In genomic region chr5:155679530-155679929, GRCh38 we compare ENCODE assay signal across 28 cellular contexts.
DNase-seq lines count a peak whose midpoint lies in the region; ATAC-seq, FAIRE-seq and TF ChIP-seq lines count a peak whose summit lies in the region.
"Had no signal": no experiment of that assay in that cellular context is flagged by ENCODE, and none has a peak within 500 bp of the region (broad histone marks: within the 10 kb centered on the region; RNA-seq: fewer than 3 reads in every experiment).

No MANE protein-coding gene starts in this region.

- peaks cover 11% of the 10 kb centered on the region; the same call in 1 of the 3 replicates for H3K9me3 ChIP-seq in A549
- no peaks in the 10 kb centered on the region for H3K9me3 ChIP-seq in SJCRH30 (replicated peaks)
- H3K9me3 ChIP-seq in mucosa of descending colon: no peaks in the 10 kb centered on the region
- H3K9me3 ChIP-seq: BE2C had no signal

- no peaks in the 10 kb centered on the region for H3K4me1 ChIP-seq in A549
- H3K4me1 ChIP-seq in SJCRH30: no peaks in the 10 kb centered on the region
- H3K4me1 ChIP-seq in mucosa of descending colon (ENCODE audit: low read depth): no peaks in the 10 kb centered on the region
- H3K4me1 ChIP-seq: BE2C, BLaER1 had no signal

- no peak for TF ChIP-seq POLR2A in A549 (IDR thresholded peaks at IDR 0.05; ENCODE audit: low read length)

- no peak for TF ChIP-seq CTCF in A549 (IDR thresholded peaks at IDR 0.05)
- no peak for TF ChIP-seq CTCF in mucosa of descending colon (IDR thresholded peaks at IDR 0.05)
- TF ChIP-seq CTCF in GM20000 (IDR thresholded peaks at IDR 0.05; ENCODE audit: extremely low read depth, missing control alignments): no peak

- ATAC-seq in A549 (no peak), mucosa of descending colon (peak; percentile 47), HG03025 (IDR thresholded peaks at IDR 0.05; ENCODE audit: low FRiP score, unreplicated experiment) (no peak)
- ATAC-seq: GM12878 had no signal

- H3K4me3 ChIP-seq in A549 (no peak overlapping the region), SJCRH30 (no peak overlapping the region), mucosa of descending colon (no peak overlapping the region)
- H3K4me3 ChIP-seq: BLaER1, GM12878 had no signal

- CTCF ChIA-PET in A549 (lab: Yijun Ruan, JAX): interaction anchor here (0.6 kb wide), 1 partner anchor 175 kb away, joined by 3 read pairs; no protein-coding TSS in a partner anchor

- TF ChIP-seq EP300 in A549 (IDR thresholded peaks at IDR 0.05): no peak

- intact Hi-C loops in mucosa of descending colon (cut with DNase I, micrococcal nuclease): no loop called here

- TF ChIP-seq RAD21 in A549 (conservative IDR thresholded peaks at IDR 0.05 in 1 of 2, IDR thresholded peaks at IDR 0.05 in 1 of 2): no peak

- POLR2A ChIA-PET in A549 (lab: Yijun Ruan, JAX): no interaction called here

- DNase-seq in NCI-H748 (lab: John Stamatoyannopoulos, UW; ENCODE audit: unreplicated experiment) (peak; percentile 22), NCI-H748 treated with DMSO at 0.1 percent for 48 hours (lab: John Stamatoyannopoulos, UW) (no peak), A549 (ENCODE audit: low read depth in 1 of 2, low spot score in 1 of 2) (no peak), SJCRH30 (peak; percentile 3 to 41), mucosa of descending colon (peak in 1 of 3 donors; percentile 5), GM20000 (ENCODE audit: low spot score) (no peak), iPS-NIHi11 (ENCODE audit: low spot score) (no peak)
- DNase-seq: ACHN; BE2C; C1 segment of cervical spinal cord; CD4-positive, alpha-beta memory T cell; CD4-positive, CD25-positive, alpha-beta regulatory T cell; CD8-positive, alpha-beta memory T cell; COR-L47; DMS 273 treated with DMSO at 0.1 percent for 48 hours; DMS153; DMS53; DMS79; DND-41; EL; GDM1 had no signal

- H3K36me3 ChIP-seq in SJCRH30: no peaks in the 10 kb centered on the region
- no peaks in the 10 kb centered on the region for H3K36me3 ChIP-seq in mucosa of descending colon (ENCODE audit: low read depth)
- H3K36me3 ChIP-seq: BE2C, BLaER1 had no signal

- WGBS in A549 (ENCODE audit: missing lambda C conversion rate): 0% methylated on average over 1 of the region's 1 CpG

- FAIRE-seq in A549 (lab: Jason Lieb, UNC): no peak
- FAIRE-seq: GM12878, GM12892, GM18507, GM19239 had no signal

- H3K27me3 ChIP-seq in SJCRH30: no peaks in the 10 kb centered on the region
- H3K27me3 ChIP-seq: BE2C, BLaER1 had no signal

- no peak overlapping the region for H3K4me2 ChIP-seq in A549
- H3K4me2 ChIP-seq: BLaER1 had no signal

- H3K27ac ChIP-seq in A549 (no peak overlapping the region), SJCRH30 (no peak overlapping the region)
- H3K27ac ChIP-seq: 22Rv1, BLaER1 had no signal

TF ChIP-seq in A549, 52 proteins besides CTCF, POLR2A, EP300 and RAD21:
- peak; percentile 65 for TF ChIP-seq MAFK (IDR thresholded peaks at IDR 0.05; ENCODE audit: partially characterized antibody)
- TF ChIP-seq KDM5A (IDR thresholded peaks at IDR 0.05): no peak
TF ChIP-seq in A549: peak in this region for 1.

Comparison
In these comparisons a context has a peak if more than half of its experiments do, and no peak if none do; other contexts are left out.
1. DNase-seq: peak in NCI-H748 (single experiment) and SJCRH30 (2 of 2); none in NCI-H748 treated with DMSO at 0.1 percent for 48 hours (single experiment), A549 (0 of 2), GM20000 (single experiment) and iPS-NIHi11 (single experiment).